Comparison of ENCODE assay signal across 8 cellular contexts in genomic region chr3:160565442-160566403, GRCh38. TPM values are rescaled to one million over a fixed set of nuclear protein-coding genes. Genes with fewer than 3 reads are reported as not detected.
DNase-seq lines count a peak whose midpoint lies in the region; FAIRE-seq and TF ChIP-seq lines count a peak whose summit lies in the region.

TSS of gene KPNA4 (minus strand) at chr3:160565571. CDS start at chr3:160565282, 289 bp downstream.

- peak; percentile 99 for DNase-seq in GM03348 (ENCODE audit: low spot score)
- DNase-seq in HFF-Myc (ENCODE audit: extremely low read depth, low read depth) = peak; percentile 90
- DNase-seq in NAMALWA (ENCODE audit: low spot score) = peak; percentile 99
- DNase-seq in SK-N-DZ (ENCODE audit: low spot score) = peak; percentile 98
- peak; percentile 97 for DNase-seq in activated naive CD4-positive, alpha-beta T cell treated with anti-CD3 and anti-CD28 coated beads for 36 hours
- DNase-seq in frontal cortex (ENCODE audit: low spot score in 2 of 2) = peak; percentile 94
- DNase-seq in substantia nigra (lab: John Stamatoyannopoulos, UW) = peak; percentile 85 to 98 (median 96)

- intact Hi-C loops in activated naive CD4-positive, alpha-beta T cell treated with anti-CD3 and anti-CD28 coated beads for 36 hours (cut with micrococcal nuclease) = loop anchor here (1.0 to 5.0 kb wide), 8 partner anchors 116 to 832 kb away; partner anchors contain the start of genes IFT80, NMD3, SMC4 and TRIM59

- H3K4me3 ChIP-seq in HFF-Myc (replicated peaks; ENCODE audit: low read depth, low read length) = peak within 1 kb of the TSS; percentile 82
- H3K4me3 ChIP-seq in neutrophil (ENCODE audit: low read depth in 1 of 2, low read length in 1 of 2) = peak within 1 kb of the TSS; percentile 77 to 78

- peak within 1 kb of the TSS; percentile 96 for H3K27ac ChIP-seq in neutrophil
- H3K27ac ChIP-seq in substantia nigra (ENCODE audit: low read depth, low read length, poor library complexity, severe bottlenecking) = peak within 1 kb of the TSS; percentile 84

- peak within 1 kb of the TSS; percentile 97 for H3K27ac Mint-ChIP-seq in activated naive CD4-positive, alpha-beta T cell treated with anti-CD3 and anti-CD28 coated beads for 36 hours

- no peaks in the 10 kb centered on the region for H3K27me3 Mint-ChIP-seq in activated naive CD4-positive, alpha-beta T cell treated with anti-CD3 and anti-CD28 coated beads for 36 hours (ENCODE audit: low read depth)

- H3K27me3 ChIP-seq in neutrophil = no peaks in the 10 kb centered on the region

- peaks cover 4% of the 10 kb centered on the region for H3K36me3 ChIP-seq in neutrophil

- H3K9me3 Mint-ChIP-seq in activated naive CD4-positive, alpha-beta T cell treated with anti-CD3 and anti-CD28 coated beads for 36 hours = peaks cover 8% of the 10 kb centered on the region

- H3K4me1 ChIP-seq in neutrophil (ENCODE audit: control insufficient read depth in 1 of 2, insufficient read depth in 1 of 2, low read depth in 1 of 2, low read length in 1 of 2) = peaks cover 50 to 60% of the 10 kb centered on the region in 2 experiments

- FAIRE-seq in frontal cortex (lab: Jason Lieb, UNC) = no peak

- no peaks in the 10 kb centered on the region for H3K9me3 ChIP-seq in neutrophil

- CTCF ChIA-PET in activated naive CD4-positive, alpha-beta T cell treated with anti-CD3 and anti-CD28 coated beads for 36 hours (lab: Charles Lee) = no interaction called here

- TF ChIP-seq CTCF in HFF-Myc (IDR thresholded peaks at IDR 0.05; ENCODE audit: low read depth, low read length, missing control alignments) (no peak), neutrophil (IDR thresholded peaks at IDR 0.05) (peak; percentile 38)

- H3K4me3 Mint-ChIP-seq in activated naive CD4-positive, alpha-beta T cell treated with anti-CD3 and anti-CD28 coated beads for 36 hours = peak within 1 kb of the TSS; percentile 93

- peaks cover 40% of the 10 kb centered on the region for H3K4me1 Mint-ChIP-seq in activated naive CD4-positive, alpha-beta T cell treated with anti-CD3 and anti-CD28 coated beads for 36 hours (ENCODE audit: low read depth)

- peaks cover 31% of the 10 kb centered on the region for H3K36me3 Mint-ChIP-seq in activated naive CD4-positive, alpha-beta T cell treated with anti-CD3 and anti-CD28 coated beads for 36 hours (ENCODE audit: low read depth)

RNA-seq across cellular contexts. Expression of gene KPNA4, which starts in this region (rescaled TPM):
- polyA plus RNA-seq in SK-N-DZ (2014; cell fraction: cytosol; rRNA removed) = 15.4 and 16.8 TPM in 2 replicates
- 7.5 and 10.1 TPM in 2 replicates for polyA plus RNA-seq in SK-N-DZ (2014; cell fraction: nucleus; rRNA removed)
- 10 to 100 TPM; 43.2 to 59.4 TPM for total RNA-seq in activated naive CD4-positive, alpha-beta T cell treated with anti-CD3 and anti-CD28 coated beads for 36 hours
- 36.3 TPM for total RNA-seq in frontal cortex

Comparison
In these comparisons a context has a peak if more than half of its experiments do, and no peak if none do; other contexts are left out.
1. Peak in every context shown above with its lines: DNase-seq, H3K4me3 ChIP-seq and H3K27ac ChIP-seq.